30 cellular contexts compared by ENCODE assay signal in the genomic region with DNA sequence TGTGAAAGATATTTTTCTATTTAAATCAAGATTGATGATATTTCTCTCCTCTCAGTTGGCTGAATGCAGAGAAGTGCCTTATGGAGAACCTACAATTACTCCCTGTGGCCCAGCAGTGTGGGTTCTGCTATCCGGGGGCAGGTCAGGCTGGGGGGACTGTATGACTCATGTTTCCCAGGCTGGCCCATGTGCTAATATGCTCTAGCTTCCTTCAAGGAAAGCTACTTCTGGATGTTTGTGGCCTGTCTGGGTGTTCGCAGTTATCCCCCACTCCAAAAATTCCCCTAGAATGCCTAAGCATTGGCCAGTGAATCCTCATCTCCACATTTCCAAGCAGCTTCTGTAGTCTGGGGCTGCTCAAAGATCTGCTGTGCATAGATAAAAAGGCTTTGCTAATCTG. TPM values are rescaled to one million over a fixed set of nuclear protein-coding genes. Genes with fewer than 3 reads are reported as not detected.
DNase-seq lines count a peak whose midpoint lies in the region; ATAC-seq, FAIRE-seq and TF ChIP-seq lines count a peak whose summit lies in the region.
"Had no signal": no experiment of that assay in that cellular context is flagged by ENCODE, and none has a peak within 500 bp of the region (broad histone marks: within the 10 kb centered on the region; RNA-seq: fewer than 3 reads in every experiment).

No MANE protein-coding gene starts in this region.

- POLR2A ChIA-PET in MCF 10A (lab: Yijun Ruan, JAX), result no interaction called here

- ATAC-seq in stimulated activated naive B cell treated with anti-CD40 and anti-IgM and Interleukin-4, amounts not matched to agents 10 μg/mL and 1 μg/mL and 100 μg/mL, for 72 hours (replicated peaks), result no peak
- no peak for ATAC-seq in HG02852 (IDR thresholded peaks at IDR 0.05; ENCODE audit: unreplicated experiment)
- ATAC-seq: A549; activated T-helper 17 cell treated with anti-CD3 and anti-CD28 coated beads, Interleukin-2, amount 50 U/mL, for 72 hours; left cardiac atrium; right cardiac atrium had no signal

- no peaks in the 10 kb centered on the region for H3K36me3 ChIP-seq in astrocyte (ENCODE audit: insufficient read depth, low read length)
- H3K36me3 ChIP-seq: pancreas had no signal

- H3K4me1 Mint-ChIP-seq in astrocyte (ENCODE audit: low read depth, unreplicated experiment) (peaks cover 47% of the 10 kb centered on the region), MCF 10A (ENCODE audit: insufficient read depth, unreplicated experiment) (no peaks in the 10 kb centered on the region)
- peaks cover 1 to 18% of the 10 kb centered on the region in 2 donors for H3K4me1 Mint-ChIP-seq in stimulated activated naive B cell treated with anti-CD40 and anti-IgM and Interleukin-4, amounts not matched to agents 10 μg/mL and 1 μg/mL and 100 μg/mL, for 72 hours
- H3K4me1 Mint-ChIP-seq: activated T-helper 17 cell treated with anti-CD3 and anti-CD28 coated beads, Interleukin-2, amount 50 U/mL, for 72 hours; IgD-negative memory B cell; memory B cell had no signal

- H3K4me3 Mint-ChIP-seq in astrocyte (ENCODE audit: unreplicated experiment) (peak overlapping the region; percentile 43), MCF 10A (ENCODE audit: unreplicated experiment) (no peak overlapping the region)
- no peak overlapping the region for H3K4me3 Mint-ChIP-seq in stimulated activated naive B cell treated with anti-CD40 and anti-IgM and Interleukin-4, amounts not matched to agents 10 μg/mL and 1 μg/mL and 100 μg/mL, for 72 hours
- H3K4me3 Mint-ChIP-seq: activated naive CD8-positive, alpha-beta T cell; activated T-helper 17 cell treated with anti-CD3 and anti-CD28 coated beads, Interleukin-2, amount 50 U/mL, for 72 hours; HFFc6; IgD-negative memory B cell; memory B cell; nephron; T-helper 1 cell treated with Interleukin-12 subunit alpha and Interleukin-12 subunit beta and Interleukin-4 antibody, amounts not matched to agents 30 μg/mL and 1 μg/mL, for 36 hours had no signal

- H3K4me1 ChIP-seq in astrocyte (ENCODE audit: insufficient read depth, low read length), result no peaks in the 10 kb centered on the region

- no peaks in the 10 kb centered on the region for H3K9me3 ChIP-seq in astrocyte (ENCODE audit: insufficient read depth, low read depth, low read length)
- H3K9me3 ChIP-seq: A549, pancreas had no signal

- H4K20me1 ChIP-seq in astrocyte (ENCODE audit: insufficient read depth, low read length), result no peaks in the 10 kb centered on the region

- CTCF ChIA-PET in MCF 10A (lab: Yijun Ruan, JAX), result no interaction called here

- H3K4me2 ChIP-seq in astrocyte (ENCODE audit: low read length), result no peak overlapping the region
- H3K4me2 ChIP-seq: A549 had no signal

- H3K27me3 Mint-ChIP-seq in astrocyte (ENCODE audit: low read depth, unreplicated experiment), result no peaks in the 10 kb centered on the region
- H3K27me3 Mint-ChIP-seq in stimulated activated naive B cell treated with anti-CD40 and anti-IgM and Interleukin-4, amounts not matched to agents 10 μg/mL and 1 μg/mL and 100 μg/mL, for 72 hours, result no peaks in the 10 kb centered on the region
- H3K27me3 Mint-ChIP-seq in MCF 10A (ENCODE audit: insufficient read depth, unreplicated experiment), result no peaks in the 10 kb centered on the region
- H3K27me3 Mint-ChIP-seq: activated naive CD8-positive, alpha-beta T cell had no signal

- no peak overlapping the region for H2AFZ ChIP-seq in astrocyte (ENCODE audit: low read depth, low read length)

- H3K27me3 ChIP-seq in astrocyte (ENCODE audit: insufficient read depth, low read length), result no peaks in the 10 kb centered on the region
- H3K27me3 ChIP-seq: pancreas had no signal

- no peaks in the 10 kb centered on the region for H3K79me2 ChIP-seq in astrocyte (ENCODE audit: insufficient read depth, low read length)

- no peaks in the 10 kb centered on the region for H3K36me3 Mint-ChIP-seq in astrocyte (ENCODE audit: low read depth, unreplicated experiment)
- no peaks in the 10 kb centered on the region for H3K36me3 Mint-ChIP-seq in stimulated activated naive B cell treated with anti-CD40 and anti-IgM and Interleukin-4, amounts not matched to agents 10 μg/mL and 1 μg/mL and 100 μg/mL, for 72 hours
- H3K36me3 Mint-ChIP-seq in MCF 10A (ENCODE audit: insufficient read depth, unreplicated experiment), result no peaks in the 10 kb centered on the region
- H3K36me3 Mint-ChIP-seq: activated naive CD8-positive, alpha-beta T cell; IgD-negative memory B cell; memory B cell had no signal

- no peak overlapping the region for H3K27ac Mint-ChIP-seq in astrocyte (ENCODE audit: unreplicated experiment)
- H3K27ac Mint-ChIP-seq in stimulated activated naive B cell treated with anti-CD40 and anti-IgM and Interleukin-4, amounts not matched to agents 10 μg/mL and 1 μg/mL and 100 μg/mL, for 72 hours, result no peak overlapping the region
- H3K27ac Mint-ChIP-seq in MCF 10A (ENCODE audit: low read depth, unreplicated experiment), result no peak overlapping the region
- H3K27ac Mint-ChIP-seq: activated naive CD8-positive, alpha-beta T cell; activated T-helper 17 cell treated with anti-CD3 and anti-CD28 coated beads, Interleukin-2, amount 50 U/mL, for 72 hours; HFFc6; IgD-negative memory B cell; memory B cell; nephron; T-helper 1 cell treated with Interleukin-12 subunit alpha and Interleukin-12 subunit beta and Interleukin-4 antibody, amounts not matched to agents 30 μg/mL and 1 μg/mL, for 36 hours had no signal

- no peak for FAIRE-seq in astrocyte (lab: Jason Lieb, UNC)
- FAIRE-seq: A549, GM12891, pancreas, RCC 7860 had no signal

- no peaks in the 10 kb centered on the region for H3K9me3 Mint-ChIP-seq in astrocyte (ENCODE audit: unreplicated experiment)
- no peaks in the 10 kb centered on the region for H3K9me3 Mint-ChIP-seq in stimulated activated naive B cell treated with anti-CD40 and anti-IgM and Interleukin-4, amounts not matched to agents 10 μg/mL and 1 μg/mL and 100 μg/mL, for 72 hours
- no peaks in the 10 kb centered on the region for H3K9me3 Mint-ChIP-seq in MCF 10A (ENCODE audit: unreplicated experiment)
- H3K9me3 Mint-ChIP-seq: activated T-helper 17 cell treated with anti-CD3 and anti-CD28 coated beads, Interleukin-2, amount 50 U/mL, for 72 hours; HFFc6; IgD-negative memory B cell; memory B cell; nephron; T-helper 1 cell treated with Interleukin-12 subunit alpha and Interleukin-12 subunit beta and Interleukin-4 antibody, amounts not matched to agents 30 μg/mL and 1 μg/mL, for 36 hours had no signal

- DNase-seq in Daoy (ENCODE audit: low read depth) (peak; percentile 5), M059J (ENCODE audit: low read depth) (peak; percentile 7), astrocyte (ENCODE audit: low read depth) (peak; percentile 51), iris pigment epithelial cell (ENCODE audit: low read depth) (peak; percentile 39), NCI-H526 (lab: John Stamatoyannopoulos, UW) (no peak), MCF 10A (ENCODE audit: unreplicated experiment) (no peak)
- DNase-seq in stimulated activated naive B cell treated with anti-CD40 and anti-IgM and Interleukin-4, amounts not matched to agents 10 μg/mL and 1 μg/mL and 100 μg/mL, for 72 hours, result no peak
- DNase-seq: activated CD8-positive, alpha-beta memory T cell treated with anti-CD3 and anti-CD28 coated beads, Interleukin-2, amount 50 U/mL, for 4 hours; cerebellar nuclear complex; COR-L47; DMS79; foreskin melanocyte; HFFc6; left cardiac atrium; NCI-H1048; NCI-H1930; NCI-H345; pancreas; right cardiac atrium; stimulated activated CD4-positive, alpha-beta T cell treated with anti-CD3 and anti-CD28 coated beads, Interleukin-15, amount 100 ng/mL, for 24 hours had no signal

- BruUV-seq in MCF 10A (replicated peaks; lab: Mats Ljungman, UMichigan), result no TSS peak

- H3K4me3 ChIP-seq in astrocyte (ENCODE audit: insufficient read depth, low read depth, low read length), result no peak overlapping the region
- H3K4me3 ChIP-seq: A549, pancreas had no signal

- no peak overlapping the region for H3K27ac ChIP-seq in astrocyte (ENCODE audit: low read depth, low read length)
- H3K27ac ChIP-seq: A549, pancreas had no signal

- TF ChIP-seq CTCF in astrocyte (IDR thresholded peaks at IDR 0.05; ENCODE audit: insufficient read depth, low read depth, low read length) (no peak), MCF 10A (IDR thresholded peaks at IDR 0.05; ENCODE audit: unreplicated experiment) (no peak)

- H3K9ac ChIP-seq in astrocyte (ENCODE audit: low read length), result no peak overlapping the region

- intact Hi-C loops in MCF 10A (cut with micrococcal nuclease), result no loop called here

RNA-seq across cellular contexts. Expression of a gene that starts 58.9 kb away (rescaled TPM):
- total RNA-seq in Daoy (2014; rRNA removed; shearing (Covaris generic)), result 2.3 and 11.0 TPM in 2 replicates
- 6.1 and 6.4 TPM in 2 replicates for total RNA-seq in M059J (2014; rRNA removed; shearing (Covaris generic))
- 153 and 217 TPM in 2 replicates for total RNA-seq in astrocyte
- not detected in 2 replicates for total RNA-seq in MCF 10A (2022)

Comparison
In these comparisons a context has a peak if more than half of its experiments do, and no peak if none do; other contexts are left out.
1. DNase-seq: peak in Daoy (single experiment), M059J (single experiment), astrocyte (single experiment) and iris pigment epithelial cell (single experiment); none in stimulated activated naive B cell treated with anti-CD40 and anti-IgM and Interleukin-4, amounts not matched to agents 10 μg/mL and 1 μg/mL and 100 μg/mL, for 72 hours (single experiment), NCI-H526 (0 of 2) and MCF 10A (single experiment).
2. RNA of a gene that starts 58.9 kb away (total RNA-seq): 153 to 217 TPM in astrocyte; 6.1 to 6.4 TPM in M059J, 2.3 to 11.0 TPM in Daoy and not detected in MCF 10A; every median in the first group is over 10 times any median in the second.